In genomic region chr6:42451146-42451594, GRCh38 we compare ENCODE assay signal across 1 cellular context.
A peak's percentile ranks its signal among the peaks of the same experiment; 100 is the strongest.
TF ChIP-seq lines count a peak whose summit lies in the region.

No MANE protein-coding gene starts in this region.

TF ChIP-seq in HEK293, 187 proteins besides CTCF, POLR2A, EP300 and RAD21 (continued from another document and continues in another):
- TF ChIP-seq REST (tag by site-specific recombination; IDR thresholded peaks at IDR 0.05) = 0 out of 2 replicates have a peak, but pooled peaks have one; percentile 17
- peak; percentile 69 for TF ChIP-seq SP7 (tag by site-specific recombination; IDR thresholded peaks at IDR 0.05)
- TF ChIP-seq ZNF701 (tag by site-specific recombination; IDR thresholded peaks at IDR 0.05) = no peak
- peak; percentile 36 for TF ChIP-seq ZXDB (tag by site-specific recombination; IDR thresholded peaks at IDR 0.05)
- TF ChIP-seq ZNF19 (tag by site-specific recombination; IDR thresholded peaks at IDR 0.05; ENCODE audit: low read depth) = no peak
- TF ChIP-seq ZNF580 (tag by site-specific recombination; IDR thresholded peaks at IDR 0.05) = 0 out of 2 replicates have a peak, but pooled peaks have one; percentile 28
- 0 out of 2 replicates have a peak, but pooled peaks have one; percentile 36 for TF ChIP-seq ZBTB48 (tag by site-specific recombination; IDR thresholded peaks at IDR 0.05)
- no peak for TF ChIP-seq ZNF18 (tag by site-specific recombination; IDR thresholded peaks at IDR 0.05)
- TF ChIP-seq ZFP69B (tag by site-specific recombination; IDR thresholded peaks at IDR 0.05) = 0 out of 2 replicates have a peak, but pooled peaks have one; percentile 23
- 0 out of 2 replicates have a peak, but pooled peaks have one; percentile 37 for TF ChIP-seq ZBTB7A (tag by site-specific recombination; IDR thresholded peaks at IDR 0.05; ENCODE audit: low read depth)
- 0 out of 2 replicates have a peak, but pooled peaks have one; percentile 27 for TF ChIP-seq YY1 (tag by site-specific recombination; IDR thresholded peaks at IDR 0.05)
- TF ChIP-seq, protein P1, sequence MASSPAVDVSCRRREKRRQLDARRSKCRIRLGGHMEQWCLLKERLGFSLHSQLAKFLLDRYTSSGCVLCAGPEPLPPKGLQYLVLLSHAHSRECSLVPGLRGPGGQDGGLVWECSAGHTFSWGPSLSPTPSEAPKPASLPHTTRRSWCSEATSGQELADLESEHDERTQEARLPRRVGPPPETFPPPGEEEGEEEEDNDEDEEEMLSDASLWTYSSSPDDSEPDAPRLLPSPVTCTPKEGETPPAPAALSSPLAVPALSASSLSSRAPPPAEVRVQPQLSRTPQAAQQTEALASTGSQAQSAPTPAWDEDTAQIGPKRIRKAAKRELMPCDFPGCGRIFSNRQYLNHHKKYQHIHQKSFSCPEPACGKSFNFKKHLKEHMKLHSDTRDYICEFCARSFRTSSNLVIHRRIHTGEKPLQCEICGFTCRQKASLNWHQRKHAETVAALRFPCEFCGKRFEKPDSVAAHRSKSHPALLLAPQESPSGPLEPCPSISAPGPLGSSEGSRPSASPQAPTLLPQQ (tag by site-specific recombination; IDR thresholded peaks at IDR 0.05) = peak; percentile 53; the same call in 1 of the 2 replicates
- TF ChIP-seq ZBTB17 (tag by site-specific recombination; IDR thresholded peaks at IDR 0.05) = no peak
- TF ChIP-seq, protein P2, sequence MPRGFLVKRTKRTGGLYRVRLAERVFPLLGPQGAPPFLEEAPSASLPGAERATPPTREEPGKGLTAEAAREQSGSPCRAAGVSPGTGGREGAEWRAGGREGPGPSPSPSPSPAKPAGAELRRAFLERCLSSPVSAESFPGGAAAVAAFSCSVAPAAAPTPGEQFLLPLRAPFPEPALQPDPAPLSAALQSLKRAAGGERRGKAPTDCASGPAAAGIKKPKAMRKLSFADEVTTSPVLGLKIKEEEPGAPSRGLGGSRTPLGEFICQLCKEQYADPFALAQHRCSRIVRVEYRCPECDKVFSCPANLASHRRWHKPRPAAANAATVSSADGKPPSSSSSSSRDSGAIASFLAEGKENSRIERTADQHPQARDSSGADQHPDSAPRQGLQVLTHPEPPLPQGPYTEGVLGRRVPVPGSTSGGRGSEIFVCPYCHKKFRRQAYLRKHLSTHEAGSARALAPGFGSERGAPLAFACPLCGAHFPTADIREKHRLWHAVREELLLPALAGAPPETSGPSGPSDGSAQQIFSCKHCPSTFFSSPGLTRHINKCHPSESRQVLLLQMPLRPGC (tag by site-specific recombination; IDR thresholded peaks at IDR 0.05) = peak; percentile 34; the same call in 1 of the 2 replicates
- no peak for TF ChIP-seq ZNF585B (tag by site-specific recombination; IDR thresholded peaks at IDR 0.05)
- no peak for TF ChIP-seq ZNF211 (tag by site-specific recombination; IDR thresholded peaks at IDR 0.05; ENCODE audit: low read depth)
- TF ChIP-seq, protein P3, sequence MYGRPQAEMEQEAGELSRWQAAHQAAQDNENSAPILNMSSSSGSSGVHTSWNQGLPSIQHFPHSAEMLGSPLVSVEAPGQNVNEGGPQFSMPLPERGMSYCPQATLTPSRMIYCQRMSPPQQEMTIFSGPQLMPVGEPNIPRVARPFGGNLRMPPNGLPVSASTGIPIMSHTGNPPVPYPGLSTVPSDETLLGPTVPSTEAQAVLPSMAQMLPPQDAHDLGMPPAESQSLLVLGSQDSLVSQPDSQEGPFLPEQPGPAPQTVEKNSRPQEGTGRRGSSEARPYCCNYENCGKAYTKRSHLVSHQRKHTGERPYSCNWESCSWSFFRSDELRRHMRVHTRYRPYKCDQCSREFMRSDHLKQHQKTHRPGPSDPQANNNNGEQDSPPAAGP (tag by site-specific recombination; IDR thresholded peaks at IDR 0.05) = peak; percentile 55; the same call in 1 of the 2 replicates
- peak; percentile 72 for TF ChIP-seq ZEB2 (tag by site-specific recombination; IDR thresholded peaks at IDR 0.05)
- TF ChIP-seq ZNF335 (tag by site-specific recombination; conservative IDR thresholded peaks at IDR 0.05) = peak; percentile 63; the same call in 1 of the 2 replicates
- peak; percentile 16; the same call in 1 of the 2 replicates for TF ChIP-seq KLF1 (tag by site-specific recombination; IDR thresholded peaks at IDR 0.05)
- TF ChIP-seq ZNF155 (tag by site-specific recombination; IDR thresholded peaks at IDR 0.05) = no peak
- no peak; the same call in 1 of the 2 replicates for TF ChIP-seq ZNF629 (tag by site-specific recombination; IDR thresholded peaks at IDR 0.05)
- TF ChIP-seq ZNF768 (tag by site-specific recombination; IDR thresholded peaks at IDR 0.05) = no peak
- no peak for TF ChIP-seq ZNF791 (tag by site-specific recombination; IDR thresholded peaks at IDR 0.05)
- no peak; the same call in 1 of the 2 replicates for TF ChIP-seq ZSCAN30 (tag by site-specific recombination; IDR thresholded peaks at IDR 0.05)
- no peak for TF ChIP-seq ZNF239 (tag by site-specific recombination; IDR thresholded peaks at IDR 0.05)
- peak; percentile 73 for TF ChIP-seq SCRT2 (tag by site-specific recombination; IDR thresholded peaks at IDR 0.05)
- TF ChIP-seq ZSCAN4 (tag by site-specific recombination; IDR thresholded peaks at IDR 0.05) = 0 out of 2 replicates have a peak, but pooled peaks have one; percentile 20
- 0 out of 2 replicates have a peak, but pooled peaks have one; percentile 40 for TF ChIP-seq ZBTB21 (tag by site-specific recombination; IDR thresholded peaks at IDR 0.05)
- peak; percentile 87 for TF ChIP-seq ZNF398 (tag by site-specific recombination; IDR thresholded peaks at IDR 0.05)
- TF ChIP-seq ZNF394 (tag by site-specific recombination; IDR thresholded peaks at IDR 0.05; ENCODE audit: borderline replicate concordance) = peak; percentile 69; the same call in 1 of the 2 replicates
- TF ChIP-seq, protein P4, sequence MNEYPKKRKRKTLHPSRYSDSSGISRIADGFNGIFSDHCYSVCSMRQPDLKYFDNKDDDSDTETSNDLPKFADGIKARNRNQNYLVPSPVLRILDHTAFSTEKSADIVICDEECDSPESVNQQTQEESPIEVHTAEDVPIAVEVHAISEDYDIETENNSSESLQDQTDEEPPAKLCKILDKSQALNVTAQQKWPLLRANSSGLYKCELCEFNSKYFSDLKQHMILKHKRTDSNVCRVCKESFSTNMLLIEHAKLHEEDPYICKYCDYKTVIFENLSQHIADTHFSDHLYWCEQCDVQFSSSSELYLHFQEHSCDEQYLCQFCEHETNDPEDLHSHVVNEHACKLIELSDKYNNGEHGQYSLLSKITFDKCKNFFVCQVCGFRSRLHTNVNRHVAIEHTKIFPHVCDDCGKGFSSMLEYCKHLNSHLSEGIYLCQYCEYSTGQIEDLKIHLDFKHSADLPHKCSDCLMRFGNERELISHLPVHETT (tag by site-specific recombination; IDR thresholded peaks at IDR 0.05) = 0 out of 2 replicates have a peak, but pooled peaks have one; percentile 34
- peak; percentile 21; the same call in 1 of the 2 replicates for TF ChIP-seq GLIS1 (tag by site-specific recombination; IDR thresholded peaks at IDR 0.05)
- TF ChIP-seq ZNF146 (tag by site-specific recombination; IDR thresholded peaks at IDR 0.05) = peak; percentile 37; the same call in 1 of the 2 replicates
- TF ChIP-seq GLI2 (tag by site-specific recombination; IDR thresholded peaks at IDR 0.05; ENCODE audit: borderline replicate concordance, low read depth) = no peak
- TF ChIP-seq EGR2 (tag by site-specific recombination; IDR thresholded peaks at IDR 0.05; ENCODE audit: low read depth) = peak; percentile 81
- TF ChIP-seq PRDM1 (tag by site-specific recombination; IDR thresholded peaks at IDR 0.05) = peak; percentile 46; the same call in 1 of the 2 replicates
- no peak for TF ChIP-seq ZSCAN23 (tag by site-specific recombination; IDR thresholded peaks at IDR 0.05)
- 0 out of 2 replicates have a peak, but pooled peaks have one; percentile 66 for TF ChIP-seq ZNF391 (tag by site-specific recombination; IDR thresholded peaks at IDR 0.05; ENCODE audit: borderline replicate concordance, low read depth)
- TF ChIP-seq YY2 (tag by site-specific recombination; IDR thresholded peaks at IDR 0.05) = no peak
- peak; percentile 71; the same call in 1 of the 2 replicates for TF ChIP-seq ZFP37 (tag by site-specific recombination; IDR thresholded peaks at IDR 0.05)
- peak; percentile 60; the same call in 1 of the 2 replicates for TF ChIP-seq KLF7 (tag by site-specific recombination; IDR thresholded peaks at IDR 0.05; ENCODE audit: borderline replicate concordance)
- peak; percentile 64; the same call in 1 of the 2 replicates for TF ChIP-seq ZNF501 (tag by site-specific recombination; IDR thresholded peaks at IDR 0.05)
- no peak for TF ChIP-seq ZNF223 (tag by site-specific recombination; IDR thresholded peaks at IDR 0.05)
- TF ChIP-seq, protein P5, sequence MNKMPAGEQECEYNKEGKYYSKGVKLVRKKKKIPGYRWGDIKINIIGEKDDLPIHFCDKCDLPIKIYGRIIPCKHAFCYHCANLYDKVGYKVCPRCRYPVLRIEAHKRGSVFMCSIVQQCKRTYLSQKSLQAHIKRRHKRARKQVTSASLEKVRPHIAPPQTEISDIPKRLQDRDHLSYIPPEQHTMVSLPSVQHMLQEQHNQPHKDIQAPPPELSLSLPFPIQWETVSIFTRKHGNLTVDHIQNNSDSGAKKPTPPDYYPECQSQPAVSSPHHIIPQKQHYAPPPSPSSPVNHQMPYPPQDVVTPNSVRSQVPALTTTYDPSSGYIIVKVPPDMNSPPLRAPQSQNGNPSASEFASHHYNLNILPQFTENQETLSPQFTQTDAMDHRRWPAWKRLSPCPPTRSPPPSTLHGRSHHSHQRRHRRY (tag by site-specific recombination; IDR thresholded peaks at IDR 0.05) = no peak
- TF ChIP-seq ZNF292 (tag by site-specific recombination; IDR thresholded peaks at IDR 0.05; ENCODE audit: borderline replicate concordance, low read depth) = no peak
